Comparison of ENCODE assay signal across 16 cellular contexts in genomic region chr2:138602166-138602460, GRCh38.
DNase-seq lines count a peak whose midpoint lies in the region; ATAC-seq, FAIRE-seq and TF ChIP-seq lines count a peak whose summit lies in the region.
"Had no signal": no experiment of that assay in that cellular context is flagged by ENCODE, and none has a peak within 500 bp of the region (broad histone marks: within the 10 kb centered on the region; RNA-seq: fewer than 3 reads in every experiment).

No MANE protein-coding gene starts in this region.

- H3K9ac ChIP-seq in GM12878 (ENCODE audit: control insufficient read depth, insufficient read depth, low read length), result no peak overlapping the region

- no peaks in the 10 kb centered on the region for H3K79me2 ChIP-seq in GM12878 (ENCODE audit: control insufficient read depth, insufficient read depth, low read length)

- intact Hi-C loops in GM12878 (cut with micrococcal nuclease; ENCODE audit: unreplicated experiment) (no loop called here), aorta (cut with DNase I) (no loop called here), left cardiac atrium (cut with DNase I) (no loop called here)

- H3K27ac ChIP-seq in GM12878 (ENCODE audit: control insufficient read depth, insufficient read depth) (no peak overlapping the region), aorta (ENCODE audit: low read depth in 1 of 2, low read length in 2 of 2) (no peak overlapping the region)
- H3K27ac ChIP-seq: testis had no signal

- no TSS peak for BruUV-seq in GM12878 (replicated peaks; lab: Mats Ljungman, UMichigan)

- no peak for TF ChIP-seq POLR2A in GM12878 (IDR thresholded peaks at IDR 0.05; ENCODE audit: low read depth, low read length)

- in situ Hi-C loops in GM12878 (cut with MboI), result no loop called here

- SMC1A ChIA-PET in GM12878 (lab: Charles Lee; ENCODE audit: uncharacterized antibody, unreplicated experiment), result interaction anchor here (0.6 to 1.5 kb wide), 2 partner anchors 8 to 76 kb away, joined by 3 to 6 read pairs; no protein-coding TSS in a partner anchor

- no peaks in the 10 kb centered on the region for H4K20me1 ChIP-seq in GM12878 (ENCODE audit: control insufficient read depth, insufficient read depth)

- POLR2A ChIA-PET in GM12878 (lab: Charles Lee), result interaction anchor here (1.3 kb wide), 1 partner anchor 99 kb away, joined by 4 read pairs; no protein-coding TSS in a partner anchor

- no peak for TF ChIP-seq RAD21 in GM12878 (IDR thresholded peaks at IDR 0.05; ENCODE audit: insufficient read depth, low read depth, low read length)

- H2AFZ ChIP-seq in GM12878 (ENCODE audit: control insufficient read depth, low read depth, low read length), result no peak overlapping the region

- RAD21 ChIA-PET in GM12878 (lab: Charles Lee; ENCODE audit: unreplicated experiment), result no interaction called here

- H3K27ac Mint-ChIP-seq in endothelial cell (ENCODE audit: unreplicated experiment), result no peak overlapping the region
- H3K27ac Mint-ChIP-seq: activated CD8-positive, alpha-beta memory T cell treated with anti-CD3 and anti-CD28 coated beads, Interleukin-2, amount 10 ng/mL, durations not matched to agents 7 days and 5 days; natural killer cell had no signal

- peaks cover 3% of the 10 kb centered on the region for H3K36me3 Mint-ChIP-seq in endothelial cell (ENCODE audit: low read depth, unreplicated experiment)
- H3K36me3 Mint-ChIP-seq: activated CD8-positive, alpha-beta memory T cell treated with anti-CD3 and anti-CD28 coated beads, Interleukin-2, amount 10 ng/mL, durations not matched to agents 7 days and 5 days; natural killer cell had no signal

- H3K4me1 ChIP-seq in GM12878 (ENCODE audit: control insufficient read depth, insufficient read depth, low read length) (no peaks in the 10 kb centered on the region), aorta (ENCODE audit: control insufficient read depth in 1 of 2, insufficient read depth in 2 of 2, low read length in 2 of 2) (no peaks in the 10 kb centered on the region)
- H3K4me1 ChIP-seq: testis had no signal

- H3K27me3 ChIP-seq in GM12878 (replicated peaks in 1 of 2; ENCODE audit: control insufficient read depth in 2 of 2, insufficient read depth in 2 of 2, low read length in 1 of 2), result no peaks in the 10 kb centered on the region
- peaks cover 0 to 1% of the 10 kb centered on the region in 2 donors for H3K27me3 ChIP-seq in aorta (ENCODE audit: control insufficient read depth in 1 of 2, insufficient read depth in 2 of 2, low read length in 1 of 2)
- H3K27me3 ChIP-seq: testis had no signal

- CTCF ChIA-PET in GM12878 (lab: Yijun Ruan, JAX), result interaction anchor here (1.3 to 1.7 kb wide), 2 partner anchors 12 to 125 kb away, joined by 4 read pairs; no protein-coding TSS in a partner anchor

- H3K9me3 ChIP-seq in GM12878 (replicated peaks; ENCODE audit: control insufficient read depth, insufficient read depth, low read length), result no peaks in the 10 kb centered on the region
- H3K9me3 ChIP-seq in aorta (ENCODE audit: control insufficient read depth, low read length), result no peaks in the 10 kb centered on the region
- H3K9me3 ChIP-seq: Caco-2, testis had no signal

- TF ChIP-seq CTCF in GM12878 (IDR thresholded peaks at IDR 0.05 in 2 of 3, conservative IDR thresholded peaks at IDR 0.05 in 1 of 3; ENCODE audit: control insufficient read depth in 2 of 3, extremely low read depth in 1 of 3, insufficient read depth in 1 of 3, low read depth in 3 of 3, low read length in 3 of 3), result no peak
- TF ChIP-seq CTCF in endothelial cell (IDR thresholded peaks at IDR 0.05; ENCODE audit: unreplicated experiment), result no peak

- 100% methylated on average over 1 of the region's 1 CpG for WGBS in GM12878 (ENCODE audit: insufficient coverage, insufficient replicate concordance, low lambda C conversion rate, missing lambda C conversion rate)
- WGBS in aorta, 2 donors, result 94 to 97% methylated on average over 1 of the region's 1 CpG

- H3K27me3 Mint-ChIP-seq in endothelial cell (ENCODE audit: unreplicated experiment), result peaks cover 9% of the 10 kb centered on the region
- H3K27me3 Mint-ChIP-seq: activated CD8-positive, alpha-beta memory T cell treated with anti-CD3 and anti-CD28 coated beads, Interleukin-2, amount 10 ng/mL, durations not matched to agents 7 days and 5 days had no signal

- ATAC-seq in GM12878 (peak; percentile 19; the same call in 2 of the 3 replicates), aorta (ENCODE audit: low FRiP score) (no peak), GM21390 (IDR thresholded peaks at IDR 0.05; ENCODE audit: unreplicated experiment) (no peak), left cardiac atrium (no peak)
- ATAC-seq: activated CD8-positive, alpha-beta memory T cell treated with anti-CD3 and anti-CD28 coated beads, Interleukin-2, amount 10 ng/mL, durations not matched to agents 7 days and 5 days had no signal

- DNase-seq in COR-L47 (lab: John Stamatoyannopoulos, UW) (peak; percentile 46), HT1080 (ENCODE audit: low read depth) (peak; percentile 15), NCI-H2171 treated with DMSO at 0.1 percent for 48 hours (lab: John Stamatoyannopoulos, UW) (peak; percentile 98), GM12878 (ENCODE audit: low read depth, low spot score) (no peak), aorta (no peak), left cardiac atrium (no peak), endothelial cell (ENCODE audit: low spot score) (no peak)
- DNase-seq: activated CD8-positive, alpha-beta memory T cell treated with anti-CD3 and anti-CD28 coated beads, Interleukin-2, amount 10 ng/mL, durations not matched to agents 7 days and 5 days; Caco-2; effector CD8-positive, alpha-beta T cell; natural killer cell; posterior cingulate gyrus; small intestine; testis had no signal

- no peak overlapping the region for H3K4me2 ChIP-seq in GM12878 (ENCODE audit: control insufficient read depth, insufficient read depth)

- no peak overlapping the region for H3K4me3 Mint-ChIP-seq in endothelial cell (ENCODE audit: unreplicated experiment)
- H3K4me3 Mint-ChIP-seq: activated CD8-positive, alpha-beta memory T cell treated with anti-CD3 and anti-CD28 coated beads, Interleukin-2, amount 10 ng/mL, durations not matched to agents 7 days and 5 days; natural killer cell had no signal

- no peak for TF ChIP-seq EP300 in GM12878 (IDR thresholded peaks at IDR 0.05; ENCODE audit: borderline replicate concordance in 1 of 2, control insufficient read depth in 1 of 2, low read depth in 2 of 2, low read length in 2 of 2)

- H3K36me3 ChIP-seq in GM12878 (ENCODE audit: control insufficient read depth in 2 of 2, insufficient read depth in 2 of 2, low read length in 1 of 2), result no peaks in the 10 kb centered on the region
- peaks cover 0 to 1% of the 10 kb centered on the region in 2 donors for H3K36me3 ChIP-seq in aorta (ENCODE audit: control insufficient read depth in 1 of 2, insufficient read depth in 2 of 2, low read length in 1 of 2)

- no peaks in the 10 kb centered on the region for H3K9me3 Mint-ChIP-seq in endothelial cell (ENCODE audit: unreplicated experiment)
- H3K9me3 Mint-ChIP-seq: natural killer cell had no signal

- peaks cover 36% of the 10 kb centered on the region for H3K4me1 Mint-ChIP-seq in endothelial cell (ENCODE audit: unreplicated experiment)
- H3K4me1 Mint-ChIP-seq: activated CD8-positive, alpha-beta memory T cell treated with anti-CD3 and anti-CD28 coated beads, Interleukin-2, amount 10 ng/mL, durations not matched to agents 7 days and 5 days; natural killer cell had no signal

- FAIRE-seq in GM12878 (lab: Jason Lieb, UNC), result no peak
- FAIRE-seq: islet of Langerhans, small intestine had no signal

- H3K4me3 ChIP-seq in GM12878 (no peak overlapping the region), aorta (ENCODE audit: low read length in 2 of 2) (no peak overlapping the region)
- H3K4me3 ChIP-seq: testis had no signal

TF ChIP-seq in GM12878, 131 proteins besides CTCF, POLR2A, EP300 and RAD21:
- no peak for TF ChIP-seq SUPT20H (IDR thresholded peaks at IDR 0.05; ENCODE audit: borderline replicate concordance, control insufficient read depth, low read depth, low read length)
- no peak for TF ChIP-seq HDAC6 (IDR thresholded peaks at IDR 0.05; ENCODE audit: unreplicated experiment)
- TF ChIP-seq SUZ12 (IDR thresholded peaks at IDR 0.05; ENCODE audit: unreplicated experiment), result no peak
- no peak for TF ChIP-seq JUNB (IDR thresholded peaks at IDR 0.05)

Comparison
In these comparisons a context has a peak if more than half of its experiments do, and no peak if none do; other contexts are left out.
1. DNase-seq: peak in COR-L47 (single experiment), HT1080 (single experiment) and NCI-H2171 treated with DMSO at 0.1 percent for 48 hours (single experiment); none in GM12878 (single experiment), aorta (0 of 2), left cardiac atrium (single experiment) and endothelial cell (single experiment).